Comparison of ENCODE assay signal across 8 cellular contexts in the genomic region with DNA sequence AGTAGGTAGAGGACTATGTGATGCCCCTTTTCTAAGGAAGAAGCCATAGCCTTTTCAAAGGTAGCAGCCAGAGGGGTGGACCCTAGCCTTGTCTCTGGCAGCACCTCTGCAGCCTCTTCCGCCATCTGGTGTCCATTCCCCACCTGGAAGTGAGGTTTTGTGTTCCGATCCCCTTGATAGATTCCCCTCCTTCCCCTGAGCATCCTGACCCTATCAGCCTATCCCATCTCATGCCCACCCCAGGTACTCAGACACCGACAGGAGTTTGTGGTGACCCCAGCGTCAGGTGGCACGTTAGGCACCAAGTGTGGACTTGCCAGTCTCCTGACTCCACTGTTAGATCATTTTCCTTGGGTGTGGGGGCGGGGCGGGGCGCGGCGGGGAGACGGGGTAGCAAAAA. TPM values are rescaled to one million over a fixed set of nuclear protein-coding genes. Genes with fewer than 3 reads are reported as not detected.
DNase-seq lines count a peak whose midpoint lies in the region; ATAC-seq and TF ChIP-seq lines count a peak whose summit lies in the region.

No MANE protein-coding gene starts in this region.

- DNase-seq in left ventricle myocardium inferior (no peak), cardiac septum (ENCODE audit: low spot score) (no peak), NCI-H748 treated with DMSO at 0.1 percent for 48 hours (lab: John Stamatoyannopoulos, UW) (peak; percentile 27), cardiac fibroblast (ENCODE audit: low read depth in 2 of 2) (peak; percentile 54 to 56), mesothelial cell of epicardium (ENCODE audit: low spot score in 2 of 2, unreplicated experiment in 2 of 2) (no peak), NCI-H1417 treated with DMSO at 0.1 percent for 48 hours (lab: John Stamatoyannopoulos, UW) (no peak), HEK293T (ENCODE audit: extremely low spot score) (no peak)

- H3K36me3 Mint-ChIP-seq in mesothelial cell of epicardium, result no peaks in the 10 kb centered on the region

- peak overlapping the region; percentile 97 for H3K27ac ChIP-seq in left ventricle myocardium inferior (replicated peaks)

- H3K36me3 ChIP-seq in left ventricle myocardium inferior, result peaks cover 11% of the 10 kb centered on the region

- no peaks in the 10 kb centered on the region for H3K9me3 ChIP-seq in left ventricle myocardium inferior (replicated peaks)

- H3K4me1 Mint-ChIP-seq in mesothelial cell of epicardium, result peaks cover 62% of the 10 kb centered on the region

- POLR2A ChIA-PET in HEK293T (lab: Yijun Ruan, JAX), result interaction anchor here (0.8 to 3.3 kb wide), 12 partner anchors 11 to 286 kb away, joined by 3 to 47 read pairs (median 4); partner anchors contain the start of genes CFL1 and SCYL1

- H3K4me1 ChIP-seq in left ventricle myocardium inferior, result peaks cover 86% of the 10 kb centered on the region

- no peaks in the 10 kb centered on the region for H3K27me3 ChIP-seq in left ventricle myocardium inferior (ENCODE audit: low read depth)

- H3K9me3 Mint-ChIP-seq in mesothelial cell of epicardium, result no peaks in the 10 kb centered on the region

- CTCF ChIA-PET in HEK293T (lab: Yijun Ruan, JAX), result interaction anchor here (0.6 to 4.4 kb wide), 4 partner anchors 11 to 31 kb away, joined by 3 to 50 read pairs (median 10); no protein-coding TSS in a partner anchor

- peak overlapping the region; percentile 98 for H3K27ac Mint-ChIP-seq in mesothelial cell of epicardium

- no peak for ATAC-seq in HG02610 (IDR thresholded peaks at IDR 0.05; ENCODE audit: unreplicated experiment)

- intact Hi-C loops in left ventricle myocardium inferior (cut with micrococcal nuclease) (no loop called here), cardiac septum (cut with DNase I) (loop anchor here (2.0 kb wide), 2 partner anchors 13 to 31 kb away; partner anchors contain the start of gene LTBP3)

- H3K4me3 ChIP-seq in left ventricle myocardium inferior (peak overlapping the region; percentile 86), cardiac fibroblast (replicated peaks in 1 of 2; ENCODE audit: low read depth in 2 of 2, low read length in 2 of 2) (peak overlapping the region; percentile 66 to 67)

- H3K27me3 Mint-ChIP-seq in mesothelial cell of epicardium (ENCODE audit: low read depth), result peaks cover 9% of the 10 kb centered on the region

- TF ChIP-seq CTCF in left ventricle myocardium inferior (IDR thresholded peaks at IDR 0.05; ENCODE audit: borderline replicate concordance), result peak; percentile 23
- TF ChIP-seq CTCF in cardiac fibroblast (IDR thresholded peaks at IDR 0.05; ENCODE audit: low read depth, low read length), result peak; percentile 40
- no peak for TF ChIP-seq CTCF in mesothelial cell of epicardium (IDR thresholded peaks at IDR 0.05; ENCODE audit: unreplicated experiment)

- peak overlapping the region; percentile 99 for H3K4me3 Mint-ChIP-seq in mesothelial cell of epicardium

TF ChIP-seq in HEK293T, 16 proteins besides CTCF, POLR2A, EP300 and RAD21:
- TF ChIP-seq FOXA1 (IDR thresholded peaks at IDR 0.05) (no peak), BHLHE40 (IDR thresholded peaks at IDR 0.05; ENCODE audit: borderline replicate concordance) (no peak), TARDBP (IDR thresholded peaks at IDR 0.05) (no peak), NFRKB (IDR thresholded peaks at IDR 0.05) (no peak), ARNT (IDR thresholded peaks at IDR 0.05) (no peak), FOXK2 (IDR thresholded peaks at IDR 0.05) (no peak), HDGF (IDR thresholded peaks at IDR 0.05; ENCODE audit: borderline replicate concordance) (no peak), PKNOX1 (IDR thresholded peaks at IDR 0.05) (no peak), L3MBTL2 (conservative IDR thresholded peaks at IDR 0.05) (no peak), CTBP1 (IDR thresholded peaks at IDR 0.05; ENCODE audit: borderline replicate concordance) (no peak), FOXM1 (IDR thresholded peaks at IDR 0.05; ENCODE audit: borderline replicate concordance) (no peak), LEF1 (IDR thresholded peaks at IDR 0.05; ENCODE audit: borderline replicate concordance) (no peak), SP1 (IDR thresholded peaks at IDR 0.05) (no peak), ELF4 (IDR thresholded peaks at IDR 0.05) (no peak), ZNF384 (IDR thresholded peaks at IDR 0.05) (no peak)

RNA-seq across cellular contexts. Expression of gene FAM89B, which starts 0.4 kb away (rescaled TPM):
- total RNA-seq in left ventricle myocardium inferior, result 40.9 TPM
- total RNA-seq in cardiac septum, result 47.4 TPM
- 56.7 to 61.5 TPM (median 57.6 TPM) in 3 replicates for total RNA-seq in mesothelial cell of epicardium

RNA-seq across cellular contexts. Expression of gene ZNRD2, which starts 1.7 kb away (rescaled TPM):
- total RNA-seq in left ventricle myocardium inferior (21.1 TPM), cardiac septum (28.3 TPM), mesothelial cell of epicardium (23.1 to 27.8 TPM (median 27.4 TPM) in 3 replicates)

RNA-seq across cellular contexts. Expression of gene EHBP1L1, which starts 3.9 kb away (rescaled TPM):
- 69.5 TPM for total RNA-seq in left ventricle myocardium inferior
- total RNA-seq in cardiac septum, result 174 TPM
- total RNA-seq in mesothelial cell of epicardium, result 30.4 to 35.2 TPM (median 33.8 TPM) in 3 replicates

RNA-seq across cellular contexts. Expression of gene LTBP3, which starts 13.8 kb away (rescaled TPM):
- 80.3 TPM for total RNA-seq in left ventricle myocardium inferior
- total RNA-seq in cardiac septum, result 148 TPM
- 314 to 333 TPM (median 318 TPM) in 3 replicates for total RNA-seq in mesothelial cell of epicardium

RNA-seq across cellular contexts. Expression of gene KCNK7, which starts 23.7 kb away (rescaled TPM):
- 0.85 TPM for total RNA-seq in left ventricle myocardium inferior
- total RNA-seq in cardiac septum, result 1.5 TPM
- total RNA-seq in mesothelial cell of epicardium, result 0.95 to 2.4 TPM (median 1.7 TPM) in 3 replicates

Comparison
In these comparisons a context has a peak if more than half of its experiments do, and no peak if none do; other contexts are left out.
1. DNase-seq: peak in NCI-H748 treated with DMSO at 0.1 percent for 48 hours (single experiment) and cardiac fibroblast (2 of 2); none in left ventricle myocardium inferior (single experiment), cardiac septum (single experiment), mesothelial cell of epicardium (0 of 2), NCI-H1417 treated with DMSO at 0.1 percent for 48 hours (single experiment) and HEK293T (single experiment).